In the genomic region with DNA sequence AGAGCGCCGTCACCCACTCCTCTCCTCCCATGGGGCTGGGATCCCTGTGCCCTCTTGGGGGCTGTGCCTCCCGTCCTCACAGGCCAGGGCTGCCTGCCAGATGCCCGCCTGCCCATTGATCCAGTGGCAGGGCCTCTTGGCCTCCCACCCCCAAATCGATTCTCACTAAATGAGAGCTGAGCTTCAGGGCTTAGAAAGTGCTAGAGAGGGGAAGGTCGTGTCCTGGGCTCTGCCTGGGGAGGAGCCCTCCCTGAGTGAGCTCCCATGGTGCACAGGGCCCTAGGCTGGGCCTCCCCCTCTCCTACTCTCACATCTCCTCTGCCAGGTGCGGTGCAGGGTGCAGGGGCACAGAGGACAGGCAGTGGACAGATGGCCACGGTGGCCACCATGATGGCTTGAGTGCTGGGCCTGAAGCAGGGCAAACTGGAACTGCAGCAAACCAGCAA, we compare ENCODE assay signal across 17 cellular contexts. TPM values are rescaled to one million over a fixed set of nuclear protein-coding genes. Genes with fewer than 3 reads are reported as not detected.
DNase-seq lines count a peak whose midpoint lies in the region; ATAC-seq and TF ChIP-seq lines count a peak whose summit lies in the region.
"Had no signal": no experiment of that assay in that cellular context is flagged by ENCODE, and none has a peak within 500 bp of the region (broad histone marks: within the 10 kb centered on the region; RNA-seq: fewer than 3 reads in every experiment).

No MANE protein-coding gene starts in this region.

- H3K27me3 ChIP-seq in RWPE2 (ENCODE audit: insufficient read depth, poor library complexity, severe bottlenecking) (no peaks in the 10 kb centered on the region), sigmoid colon (peaks cover 0 to 17% (median 6%) of the 10 kb centered on the region in 3 donors)

- no peaks in the 10 kb centered on the region for H3K4me1 ChIP-seq in RWPE2 (ENCODE audit: insufficient read depth, poor library complexity, severe bottlenecking)
- no peaks in the 10 kb centered on the region for H3K4me1 ChIP-seq in sigmoid colon

- no peaks in the 10 kb centered on the region for H3K36me3 Mint-ChIP-seq in activated naive CD8-positive, alpha-beta T cell treated with anti-CD3 and anti-CD28 coated beads, Interleukin-2, amount 10 ng/mL, durations not matched to agents 7 days and 5 days
- H3K36me3 Mint-ChIP-seq in activated naive CD8-positive, alpha-beta T cell treated with anti-CD3 and anti-CD28 coated beads for 36 hours = no peaks in the 10 kb centered on the region

- no peak for TF ChIP-seq POLR2A in sigmoid colon (IDR thresholded peaks at IDR 0.05)

- H3K27ac ChIP-seq in RWPE2 (ENCODE audit: poor library complexity, severe bottlenecking) (no peak overlapping the region), sigmoid colon (no peak overlapping the region)

- no peak for TF ChIP-seq EP300 in sigmoid colon (IDR thresholded peaks at IDR 0.05)

- H3K27ac Mint-ChIP-seq in activated naive CD8-positive, alpha-beta T cell treated with anti-CD3 and anti-CD28 coated beads, Interleukin-2, amount 10 ng/mL, durations not matched to agents 7 days and 5 days = no peak overlapping the region
- no peak overlapping the region for H3K27ac Mint-ChIP-seq in activated naive CD8-positive, alpha-beta T cell treated with anti-CD3 and anti-CD28 coated beads for 36 hours
- H3K27ac Mint-ChIP-seq: CD4-positive, alpha-beta T cell; GM23338 had no signal

- TF ChIP-seq CTCF in RWPE2 (IDR thresholded peaks at IDR 0.05; ENCODE audit: poor library complexity, severe bottlenecking) (no peak), sigmoid colon (IDR thresholded peaks at IDR 0.05) (no peak)

- H3K9me3 Mint-ChIP-seq in activated naive CD8-positive, alpha-beta T cell treated with anti-CD3 and anti-CD28 coated beads, Interleukin-2, amount 10 ng/mL, durations not matched to agents 7 days and 5 days = no peaks in the 10 kb centered on the region
- H3K9me3 Mint-ChIP-seq in activated naive CD8-positive, alpha-beta T cell treated with anti-CD3 and anti-CD28 coated beads for 36 hours = no peaks in the 10 kb centered on the region
- H3K9me3 Mint-ChIP-seq: CD4-positive, alpha-beta T cell; GM23338 had no signal

- ATAC-seq in activated naive CD8-positive, alpha-beta T cell treated with anti-CD3 and anti-CD28 coated beads, Interleukin-2, amount 10 ng/mL, durations not matched to agents 7 days and 5 days (ENCODE audit: low read depth) = no peak
- ATAC-seq in RWPE2 (ENCODE audit: low read depth) (no peak), left ventricle myocardium superior (no peak), GM21717 (IDR thresholded peaks at IDR 0.05; ENCODE audit: unreplicated experiment) (no peak), HG03457 (IDR thresholded peaks at IDR 0.05; ENCODE audit: unreplicated experiment) (no peak), GM19397 (IDR thresholded peaks at IDR 0.05; ENCODE audit: unreplicated experiment) (no peak)
- ATAC-seq: GM23338 had no signal

- H3K9me3 ChIP-seq in RWPE2 (ENCODE audit: severe bottlenecking) = no peaks in the 10 kb centered on the region
- no peaks in the 10 kb centered on the region for H3K9me3 ChIP-seq in sigmoid colon

- POLR2A ChIA-PET in activated naive CD8-positive, alpha-beta T cell treated with anti-CD3 and anti-CD28 coated beads, Interleukin-2, amount 10 ng/mL, durations not matched to agents 7 days and 5 days (lab: Charles Lee) = interaction anchor here (0.6 kb wide), 1 partner anchor 31 kb away, joined by 3 read pairs; no protein-coding TSS in a partner anchor

- no peaks in the 10 kb centered on the region for H3K4me1 Mint-ChIP-seq in activated naive CD8-positive, alpha-beta T cell treated with anti-CD3 and anti-CD28 coated beads, Interleukin-2, amount 10 ng/mL, durations not matched to agents 7 days and 5 days
- no peaks in the 10 kb centered on the region for H3K4me1 Mint-ChIP-seq in activated naive CD8-positive, alpha-beta T cell treated with anti-CD3 and anti-CD28 coated beads for 36 hours

- no peaks in the 10 kb centered on the region for H3K36me3 ChIP-seq in RWPE2 (ENCODE audit: low read depth)
- H3K36me3 ChIP-seq in sigmoid colon = no peaks in the 10 kb centered on the region

- 81 to 89% methylated on average over 8 of the region's 8 CpGs for WGBS in sigmoid colon, 2 donors

- no peaks in the 10 kb centered on the region for H3K27me3 Mint-ChIP-seq in activated naive CD8-positive, alpha-beta T cell treated with anti-CD3 and anti-CD28 coated beads, Interleukin-2, amount 10 ng/mL, durations not matched to agents 7 days and 5 days
- peaks cover under 1% of the 10 kb centered on the region for H3K27me3 Mint-ChIP-seq in activated naive CD8-positive, alpha-beta T cell treated with anti-CD3 and anti-CD28 coated beads for 36 hours
- H3K27me3 Mint-ChIP-seq: CD4-positive, alpha-beta T cell had no signal

- intact Hi-C loops in left ventricle myocardium superior (cut with micrococcal nuclease) = no loop called here
- intact Hi-C loops in sigmoid colon (cut with DNase I) = no loop called here

- DNase-seq in activated naive CD8-positive, alpha-beta T cell treated with anti-CD3 and anti-CD28 coated beads, Interleukin-2, amount 10 ng/mL, durations not matched to agents 7 days and 5 days = peak; percentile 24
- no peak for DNase-seq in activated naive CD8-positive, alpha-beta T cell treated with anti-CD3 and anti-CD28 coated beads for 36 hours
- DNase-seq in RWPE2 (ENCODE audit: low spot score) (peak; percentile 51), left ventricle myocardium superior (peak; percentile 15), sigmoid colon (peak; percentile 29)
- DNase-seq: AML-193; Calu3; CD4-positive, alpha-beta T cell; GF-D8; KG1; NCI-H1048; NCI-H2107; NCI-H345 had no signal

- H3K4me3 ChIP-seq in RWPE2 (ENCODE audit: severe bottlenecking) (no peak overlapping the region), sigmoid colon (no peak overlapping the region)
- H3K4me3 ChIP-seq: GM23338 had no signal

- H3K4me3 Mint-ChIP-seq in activated naive CD8-positive, alpha-beta T cell treated with anti-CD3 and anti-CD28 coated beads, Interleukin-2, amount 10 ng/mL, durations not matched to agents 7 days and 5 days = no peak overlapping the region
- no peak overlapping the region for H3K4me3 Mint-ChIP-seq in activated naive CD8-positive, alpha-beta T cell treated with anti-CD3 and anti-CD28 coated beads for 36 hours
- H3K4me3 Mint-ChIP-seq: CD4-positive, alpha-beta T cell; GM23338 had no signal

RNA-seq across cellular contexts. Expression of a gene that starts 9.2 kb away (rescaled TPM):
- total RNA-seq in activated naive CD8-positive, alpha-beta T cell treated with anti-CD3 and anti-CD28 coated beads, Interleukin-2, amount 10 ng/mL, durations not matched to agents 7 days and 5 days = 1 to 10 TPM; 1.5 to 2.3 TPM
- total RNA-seq in activated naive CD8-positive, alpha-beta T cell treated with anti-CD3 and anti-CD28 coated beads for 36 hours = 1 to 10 TPM; 5.9 to 6.6 TPM
- total RNA-seq in left ventricle myocardium superior = 0.79 TPM
- total RNA-seq in sigmoid colon = 1 to 10 TPM in 1 of 4 donors, under 1 TPM in 3; 0.36 to 1.4 (median 0.59) TPM
- under 1 TPM; 0.46 to 0.90 (median 0.60) TPM for polyA plus RNA-seq in sigmoid colon
